In genomic region chr19:1592023-1592754, GRCh38 we compare ENCODE assay signal across 1 cellular context.
TF ChIP-seq lines count a peak whose summit lies in the region.

No MANE protein-coding gene starts in this region.

TF ChIP-seq in HepG2, 621 proteins besides CTCF, POLR2A, EP300 and RAD21 (continued from another document and continues in another):
- peak; percentile 60 to 73; a peak in 3 of 4 replicates for TF ChIP-seq HMGXB4 (CRISPR knock-in tag; IDR thresholded peaks at IDR 0.05; ENCODE audit: borderline replicate concordance in 1 of 2, low read depth in 1 of 2)
- no peak for TF ChIP-seq BCLAF1 (IDR thresholded peaks at IDR 0.05)
- TF ChIP-seq ZNF362 (CRISPR knock-in tag; IDR thresholded peaks at IDR 0.05; ENCODE audit: borderline replicate concordance), result no peak
- TF ChIP-seq CHCHD3 (CRISPR knock-in tag; IDR thresholded peaks at IDR 0.05), result no peak
- TF ChIP-seq TCF7 (IDR thresholded peaks at IDR 0.05; ENCODE audit: low read depth), result no peak
- no peak for TF ChIP-seq ZNF615 (CRISPR knock-in tag; IDR thresholded peaks at IDR 0.05; ENCODE audit: borderline replicate concordance)
- no peak for TF ChIP-seq STAT6 (CRISPR knock-in tag; IDR thresholded peaks at IDR 0.05; ENCODE audit: borderline replicate concordance)
- TF ChIP-seq CBFB (CRISPR knock-in tag; IDR thresholded peaks at IDR 0.05), result peak; percentile 56; the same call in 1 of the 2 replicates
- no peak; the same call in 1 of the 2 replicates for TF ChIP-seq ZBTB7A (CRISPR knock-in tag; IDR thresholded peaks at IDR 0.05)
- TF ChIP-seq PLRG1 (conservative IDR thresholded peaks at IDR 0.05), result no peak
- TF ChIP-seq ZNF567 (CRISPR knock-in tag; IDR thresholded peaks at IDR 0.05; ENCODE audit: borderline replicate concordance), result no peak
- no peak for TF ChIP-seq JUNB (CRISPR knock-in tag; IDR thresholded peaks at IDR 0.05; ENCODE audit: borderline replicate concordance)
- TF ChIP-seq FOXK1 (CRISPR knock-in tag; IDR thresholded peaks at IDR 0.05; ENCODE audit: borderline replicate concordance, low read depth), result no peak; the same call in 1 of the 2 replicates
- 0 out of 2 replicates have a peak, but pooled peaks have one; percentile 6 for TF ChIP-seq STAT5B (CRISPR knock-in tag; IDR thresholded peaks at IDR 0.05)
- peak; percentile 91 for TF ChIP-seq GMEB2 (CRISPR knock-in tag; IDR thresholded peaks at IDR 0.05; ENCODE audit: low read depth)
- 0 out of 2 replicates have a peak, but pooled peaks have one; percentile 42 for TF ChIP-seq TFE3 (CRISPR knock-in tag; IDR thresholded peaks at IDR 0.05)
- TF ChIP-seq ZNF570 (CRISPR knock-in tag; IDR thresholded peaks at IDR 0.05; ENCODE audit: borderline replicate concordance), result no peak
- TF ChIP-seq ZNF724P (CRISPR knock-in tag; IDR thresholded peaks at IDR 0.05; ENCODE audit: borderline replicate concordance), result peak; percentile 53; the same call in 1 of the 2 replicates
- TF ChIP-seq AKAP8 (CRISPR knock-in tag; IDR thresholded peaks at IDR 0.05), result no peak
- peak; percentile 81 for TF ChIP-seq ZHX1 (CRISPR knock-in tag; IDR thresholded peaks at IDR 0.05; ENCODE audit: low read depth)
- no peak for TF ChIP-seq SIX4 (CRISPR knock-in tag; IDR thresholded peaks at IDR 0.05)
- peak; percentile 41 for TF ChIP-seq ZNF407 (CRISPR knock-in tag; IDR thresholded peaks at IDR 0.05; ENCODE audit: not compliant biosample characterization)
- no peak for TF ChIP-seq GTF3A (CRISPR knock-in tag; conservative IDR thresholded peaks at IDR 0.05)
- TF ChIP-seq NFE2L1 (CRISPR knock-in tag; IDR thresholded peaks at IDR 0.05; ENCODE audit: borderline replicate concordance), result no peak
- no peak; the same call in 1 of the 2 replicates for TF ChIP-seq CENPBD1 (CRISPR knock-in tag; IDR thresholded peaks at IDR 0.05; ENCODE audit: borderline replicate concordance, low read depth)
- TF ChIP-seq ZNF543 (CRISPR knock-in tag; IDR thresholded peaks at IDR 0.05), result peak; percentile 88; the same call in 1 of the 2 replicates
- no peak; the same call in 1 of the 2 replicates for TF ChIP-seq ISL2 (CRISPR knock-in tag; IDR thresholded peaks at IDR 0.05)
- TF ChIP-seq RFXAP (CRISPR knock-in tag; IDR thresholded peaks at IDR 0.05; ENCODE audit: borderline replicate concordance), result no peak
- TF ChIP-seq FOSL1 (CRISPR knock-in tag; IDR thresholded peaks at IDR 0.05; ENCODE audit: borderline replicate concordance), result no peak
- TF ChIP-seq MTA3 (CRISPR knock-in tag; IDR thresholded peaks at IDR 0.05), result no peak
